22 cellular contexts compared by ENCODE assay signal in genomic region chr12:111759991-111760390, GRCh38.
"Had no signal": no experiment of that assay in that cellular context is flagged by ENCODE, and none has a peak within 500 bp of the region (broad histone marks: within the 10 kb centered on the region; RNA-seq: fewer than 3 reads in every experiment).

No MANE protein-coding gene starts in this region.

- H3K27ac ChIP-seq: brain microvascular endothelial cell, left ventricle myocardium inferior, right lobe of liver, stomach, testis, upper lobe of right lung had no signal

- H3K27me3 ChIP-seq: brain microvascular endothelial cell, esophagus squamous epithelium, right lobe of liver, stomach, testis, upper lobe of right lung had no signal

- ATAC-seq: activated CD8-positive, alpha-beta T cell treated with anti-CD3 and anti-CD28 coated beads, Interleukin-2, amount 10 ng/mL, durations not matched to agents 7 days and 5 days; right lobe of liver; upper lobe of right lung had no signal

- DNase-seq: activated CD4-positive, alpha-beta T cell treated with anti-CD3 and anti-CD28 coated beads, Interleukin-2, amount 10 ng/mL, durations not matched to agents 24 days and 14 days; activated CD4-positive, CD25-positive, alpha-beta regulatory T cell; activated CD8-positive, alpha-beta memory T cell treated with anti-CD3 and anti-CD28 coated beads, Interleukin-2, amount 50 U/mL, for 48 hours; activated CD8-positive, alpha-beta T cell treated with anti-CD3 and anti-CD28 coated beads, Interleukin-2, amount 10 ng/mL, durations not matched to agents 7 days and 5 days; activated naive CD8-positive, alpha-beta T cell treated with anti-CD3 and anti-CD28 coated beads, Interleukin-2, amount 10 ng/mL, durations not matched to agents 7 days and 5 days; anterior cingulate cortex; brain microvascular endothelial cell; cortex of kidney; effector CD4-positive, alpha-beta T cell; esophagus squamous epithelium; foreskin fibroblast; glutamatergic neuron; hypothalamus; left ventricle myocardium inferior; nephron progenitor cell; right lobe of liver; stimulated activated CD4-positive, alpha-beta T cell treated with anti-CD3 and anti-CD28 coated beads, Interleukin-1b, Interleukin-23, amount 100 ng/mL, for 48 hours; stomach; T-helper 2 cell; testis; upper lobe of right lung had no signal

- H3K9me3 ChIP-seq: esophagus squamous epithelium, left ventricle myocardium inferior, prostate gland, right lobe of liver, stomach, testis, upper lobe of right lung had no signal

- H3K4me3 ChIP-seq: esophagus squamous epithelium, left ventricle myocardium inferior, prostate gland, right lobe of liver, stomach, testis, upper lobe of right lung had no signal

- H3K36me3 ChIP-seq: brain microvascular endothelial cell, prostate gland, upper lobe of right lung had no signal
